ENCODE assay signal across 23 cellular contexts in the genomic region with DNA sequence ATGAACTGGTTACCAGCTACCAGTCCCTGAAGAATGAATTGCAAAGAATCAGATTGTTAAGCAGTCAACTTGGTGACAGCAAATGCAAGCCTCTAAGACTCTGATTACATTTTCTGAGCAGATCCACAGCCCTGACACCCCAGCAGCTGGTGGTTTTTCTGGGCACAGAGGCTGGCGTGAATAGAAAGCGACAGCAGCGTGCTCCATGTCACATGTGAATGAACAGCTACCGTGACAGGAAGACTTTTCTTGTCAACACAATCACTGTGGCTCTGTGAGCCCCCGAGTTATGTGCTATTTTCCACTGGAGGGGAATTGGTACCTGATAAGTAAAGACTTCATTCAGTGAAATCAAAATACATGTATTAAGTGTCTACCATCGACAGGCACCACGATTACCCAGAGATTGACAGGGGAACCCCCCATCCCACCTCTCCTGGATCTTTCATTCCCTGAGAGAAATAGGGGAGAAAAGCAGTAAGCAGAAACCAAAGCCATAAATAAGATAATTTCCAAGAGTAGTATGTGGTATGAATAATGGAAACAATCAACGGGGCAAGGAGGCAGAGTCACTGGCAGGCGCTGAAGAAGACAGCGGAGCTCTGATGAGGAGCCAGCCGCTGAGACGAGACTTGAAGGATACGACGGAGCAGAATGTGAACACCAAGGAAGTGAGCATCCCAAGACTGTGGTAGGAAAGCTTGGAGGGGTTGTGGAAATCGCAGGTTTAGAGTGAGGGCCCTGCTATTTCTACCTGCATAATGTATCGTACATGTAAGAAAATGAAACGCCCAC.
"Had no signal": no experiment of that assay in that cellular context is flagged by ENCODE, and none has a peak within 500 bp of the region (broad histone marks: within the 10 kb centered on the region; RNA-seq: fewer than 3 reads in every experiment).

No MANE protein-coding gene starts in this region.

- H3K27ac ChIP-seq: esophagus muscularis mucosa, foreskin keratinocyte, pancreas, suprapubic skin, tibial nerve had no signal

- H3K9me3 ChIP-seq: esophagus muscularis mucosa, pancreas, suprapubic skin, tibial nerve had no signal

- H3K27me3 ChIP-seq: esophagus muscularis mucosa, foreskin keratinocyte, pancreas, suprapubic skin, tibial nerve had no signal

- H3K36me3 ChIP-seq: esophagus muscularis mucosa, pancreas, suprapubic skin, tibial nerve had no signal

- ATAC-seq: activated CD8-positive, alpha-beta T cell treated with anti-CD3 and anti-CD28 coated beads for 36 hours; activated T-cell treated with anti-CD3 and anti-CD28 coated beads, Interleukin-2, amount 50 U/mL, for 4 hours; activated T-helper 17 cell treated with anti-CD3 and anti-CD28 coated beads, Interleukin-2, amount 50 U/mL, for 72 hours; foreskin keratinocyte; left ventricle myocardium superior; pancreas; right cardiac atrium had no signal

- H3K4me3 ChIP-seq: esophagus muscularis mucosa, pancreas, suprapubic skin, tibial nerve had no signal

- DNase-seq: activated B cell treated with CpG ODN at 0.5 μM for 24 hours; activated CD4-positive, alpha-beta T cell treated with anti-CD3 and anti-CD28 coated beads, Interleukin-2, amount 50 U/mL, for 1 hour; activated CD8-positive, alpha-beta T cell treated with anti-CD3 and anti-CD28 coated beads for 36 hours; activated gamma-delta T cell treated with Interleukin-2 at 50 U/mL for 16 hours; activated naive CD4-positive, alpha-beta T cell treated with anti-CD3 and anti-CD28 coated beads, Interleukin-2, amount 50 U/mL, for 16 hours; activated T-cell treated with anti-CD3 and anti-CD28 coated beads, Interleukin-2, amount 50 U/mL, for 4 hours; amniotic stem cell; cortex of kidney; foreskin keratinocyte; left cardiac atrium; left ventricle myocardium superior; pancreas; right cardiac atrium; stimulated activated CD4-positive, alpha-beta T cell treated with anti-CD3 and anti-CD28 coated beads, Interleukin-15, amount 100 ng/mL, for 24 hours; stimulated activated CD4-positive, alpha-beta T cell treated with anti-CD3 and anti-CD28 coated beads, Interleukin-2, amount 100 ng/mL, for 24 hours; stimulated activated naive CD4-positive, alpha-beta T cell; T-helper 2 cell had no signal

- FAIRE-seq: bronchial epithelial cell, keratinocyte, pancreas had no signal

- H3K4me1 ChIP-seq: esophagus muscularis mucosa, foreskin keratinocyte, pancreas, suprapubic skin, tibial nerve had no signal
